ENCODE assay signal across 8 cellular contexts in the genomic region with DNA sequence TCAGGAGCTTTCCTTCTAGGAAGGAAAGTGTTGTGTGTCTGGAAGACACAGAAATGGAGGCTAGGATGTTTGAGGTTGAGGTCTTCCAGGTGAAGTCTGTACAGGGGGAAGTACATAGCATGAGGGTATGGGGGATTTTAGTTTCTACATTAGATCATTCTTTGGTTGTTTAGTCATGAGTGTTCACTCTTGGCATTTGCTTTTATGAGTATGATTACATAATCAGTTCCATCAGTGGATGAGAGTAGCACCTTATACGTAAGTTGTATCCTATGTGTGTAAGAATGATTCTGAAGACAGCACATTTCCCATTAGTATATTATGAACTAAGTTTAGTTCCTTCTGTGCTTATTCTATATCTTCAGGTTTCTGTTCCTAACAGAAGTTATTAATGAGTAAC. TPM values are rescaled to one million over a fixed set of nuclear protein-coding genes. Genes with fewer than 3 reads are reported as not detected.
A peak's percentile ranks its signal among the peaks of the same experiment; 100 is the strongest.
DNase-seq lines count a peak whose midpoint lies in the region; ATAC-seq and TF ChIP-seq lines count a peak whose summit lies in the region.

No MANE protein-coding gene starts in this region.

- no peak for TF ChIP-seq CTCF in endodermal cell (conservative IDR thresholded peaks at IDR 0.05)

- peaks cover 38% of the 10 kb centered on the region for H3K27me3 Mint-ChIP-seq in endodermal cell (ENCODE audit: insufficient read depth)

- 92% methylated on average over 1 of the region's 1 CpG; no CpG with 5 or more reads in 1 of the 2 experiments for WGBS in endodermal cell (ENCODE audit: insufficient coverage in 1 of 2, insufficient read length in 1 of 2), 2 experiments

- peaks cover 8% of the 10 kb centered on the region for H3K36me3 Mint-ChIP-seq in endodermal cell (ENCODE audit: low read depth)

- no peak overlapping the region for H3K9ac ChIP-seq in endodermal cell (ENCODE audit: extremely low read depth, low read length, poor library complexity, severe bottlenecking)

- peaks cover 22% of the 10 kb centered on the region for H3K4me1 Mint-ChIP-seq in endodermal cell

- H3K4me3 Mint-ChIP-seq in endodermal cell = peak overlapping the region; percentile 80

- peaks cover 12% of the 10 kb centered on the region for H3K9me3 ChIP-seq in endodermal cell (ENCODE audit: control insufficient read depth, low read length)

- H3K9me3 Mint-ChIP-seq in endodermal cell = peaks cover 12% of the 10 kb centered on the region

- no peaks in the 10 kb centered on the region for H3K36me3 ChIP-seq in endodermal cell (ENCODE audit: control insufficient read depth, insufficient read depth, low read length)

- H3K4me3 ChIP-seq in endodermal cell (ENCODE audit: low read length) (peak overlapping the region; percentile 83), skeletal muscle cell (ENCODE audit: low read depth, low read length) (peak overlapping the region; percentile 68)

- H3K27ac Mint-ChIP-seq in endodermal cell = no peak overlapping the region

- H3K4me1 ChIP-seq in endodermal cell (ENCODE audit: control insufficient read depth, insufficient read depth, low read length) = no peaks in the 10 kb centered on the region

- ATAC-seq in GM21825 (IDR thresholded peaks at IDR 0.05; ENCODE audit: unreplicated experiment) = no peak
- no peak for ATAC-seq in HG02970 (IDR thresholded peaks at IDR 0.05; ENCODE audit: low FRiP score, unreplicated experiment)

- peak; percentile 18 for DNase-seq in DMS53 (lab: John Stamatoyannopoulos, UW)
- DNase-seq in DMS53 treated with DMSO at 0.1 percent for 48 hours (lab: John Stamatoyannopoulos, UW; ENCODE audit: unreplicated experiment) = no peak
- peak; percentile 8 for DNase-seq in NAMALWA (ENCODE audit: low spot score)
- DNase-seq in endodermal cell = no peak
- no peak for DNase-seq in skeletal muscle cell (ENCODE audit: low read depth)
- DNase-seq in NCI-H510A treated with DMSO at 0.1 percent for 48 hours (lab: John Stamatoyannopoulos, UW) = no peak

- H3K27ac ChIP-seq in endodermal cell (ENCODE audit: low read depth, low read length) = no peak overlapping the region

- no peaks in the 10 kb centered on the region for H3K27me3 ChIP-seq in endodermal cell (ENCODE audit: control insufficient read depth, insufficient read depth, low read length, poor library complexity, severe bottlenecking)

RNA-seq across cellular contexts. Expression of gene CDYL, which starts 1.9 kb away (rescaled TPM):
- 10 to 100 TPM; 55.1 to 58.2 TPM for total RNA-seq in endodermal cell
- polyA plus RNA-seq in endodermal cell (2013, experiment 1 of 2) = 36.5 TPM
- polyA plus RNA-seq in endodermal cell (2013, experiment 2 of 2) = 33.5 TPM

Comparison
In these comparisons a context has a peak if more than half of its experiments do, and no peak if none do; other contexts are left out.
1. DNase-seq: peak in DMS53 (single experiment) and NAMALWA (single experiment); none in DMS53 treated with DMSO at 0.1 percent for 48 hours (single experiment), endodermal cell (single experiment), skeletal muscle cell (single experiment) and NCI-H510A treated with DMSO at 0.1 percent for 48 hours (single experiment).